ENCODE assay signal across 17 cellular contexts in genomic region chr3:168091299-168091852, GRCh38. TPM values are rescaled to one million over a fixed set of nuclear protein-coding genes. Genes with fewer than 3 reads are reported as not detected.
A peak's percentile ranks its signal among the peaks of the same experiment; 100 is the strongest.
DNase-seq lines count a peak whose midpoint lies in the region; ATAC-seq and TF ChIP-seq lines count a peak whose summit lies in the region.
"Had no signal": no experiment of that assay in that cellular context is flagged by ENCODE, and none has a peak within 500 bp of the region (broad histone marks: within the 10 kb centered on the region; RNA-seq: fewer than 3 reads in every experiment).

No MANE protein-coding gene starts in this region.

- H4K20me1 ChIP-seq in BLaER1 treated with 17β-estradiol and CSF1 and Interleukin-3, amounts not matched to agents 10 nM and 100 nM: peaks cover 0 to 84% (median 74%) of the 10 kb centered on the region in 11 experiments; a peak in 17 of 22 replicates
- no peaks in the 10 kb centered on the region for H4K20me1 ChIP-seq in H9 (ENCODE audit: control insufficient read depth, insufficient read depth, insufficient read length)

- H3K18ac ChIP-seq in H9 (ENCODE audit: insufficient read length, low read depth, low read length): no peak overlapping the region

- peaks cover 9% of the 10 kb centered on the region for H3K23me2 ChIP-seq in H9 (ENCODE audit: insufficient read length, low read depth, low read length, poor library complexity, severe bottlenecking)

- no peak overlapping the region for H2BK5ac ChIP-seq in H9 (ENCODE audit: insufficient read length, low read length)

- no peaks in the 10 kb centered on the region for H3K27me3 ChIP-seq in BLaER1 treated with 17β-estradiol and CSF1 and Interleukin-3, amounts not matched to agents 10 nM and 100 nM
- H3K27me3 ChIP-seq in H9 (ENCODE audit: insufficient read depth, low read length): no peaks in the 10 kb centered on the region
- H3K27me3 ChIP-seq: esophagus muscularis mucosa, right atrium auricular region, upper lobe of left lung had no signal

- no peak overlapping the region for H3K56ac ChIP-seq in H9 (ENCODE audit: insufficient read length, low read depth, low read length)

- no peak overlapping the region for H2BK12ac ChIP-seq in H9 (ENCODE audit: insufficient read length, low read depth, low read length)

- no peak overlapping the region for H3T11ph ChIP-seq in H9 (ENCODE audit: low read length)

- H4K5ac ChIP-seq in H9 (ENCODE audit: insufficient read length, low read depth, low read length): no peak overlapping the region

- no peak overlapping the region for H3K4ac ChIP-seq in H9 (ENCODE audit: low read depth, low read length)

- H3K9me3 Mint-ChIP-seq in brain (no peaks in the 10 kb centered on the region), H9 (no peaks in the 10 kb centered on the region)
- H3K9me3 Mint-ChIP-seq: stimulated activated naive CD8-positive, alpha-beta T cell treated with anti-CD3 and anti-CD28 coated beads, Interleukin-15, Interleukin-2, amounts not matched to agents 100 ng/mL and 50 ng/mL, for 24 hours had no signal

- intact Hi-C loops in mucosa of descending colon (cut with DNase I, micrococcal nuclease): loop anchor here in 1 of 2 donors (5.0 kb wide), 1 partner anchor 44 kb away; no protein-coding TSS in a partner anchor

- DNase-seq in HT-29 (ENCODE audit: low spot score) (peak; percentile 70), mucosa of descending colon (peak in 1 of 3 donors; percentile 40), COR-L47 (lab: John Stamatoyannopoulos, UW) (no peak), H9 (no peak), omental fat pad (ENCODE audit: low spot score) (no peak), hippocampal formation (lab: John Stamatoyannopoulos, UW) (no peak)
- DNase-seq: activated CD4-positive, alpha-beta T cell treated with anti-CD3 and anti-CD28 coated beads for 4 hours; activated effector memory CD4-positive, alpha-beta T cell treated with anti-CD3 and anti-CD28 coated beads, Interleukin-2, amount 50 U/mL, for 16 hours; CD4-positive, CD25-positive, alpha-beta regulatory T cell; glutamatergic neuron; upper lobe of left lung had no signal

- H3K79me2 ChIP-seq in H9 (ENCODE audit: insufficient read depth, low read length): peaks cover 10% of the 10 kb centered on the region; the same call in 1 of the 2 replicates

- H3K36me3 ChIP-seq in BLaER1 treated with 17β-estradiol and CSF1 and Interleukin-3, amounts not matched to agents 10 nM and 100 nM: no peaks in the 10 kb centered on the region
- H3K36me3 ChIP-seq in mucosa of descending colon (ENCODE audit: low read depth): no peaks in the 10 kb centered on the region
- H3K36me3 ChIP-seq: esophagus muscularis mucosa, right atrium auricular region, upper lobe of left lung had no signal

- H2AFZ ChIP-seq in H9 (ENCODE audit: low read length): no peak overlapping the region

- peaks cover 14% of the 10 kb centered on the region for H3K27me3 Mint-ChIP-seq in brain
- no peaks in the 10 kb centered on the region for H3K27me3 Mint-ChIP-seq in H9 (ENCODE audit: low read depth)

- TF ChIP-seq CTCF in brain (conservative IDR thresholded peaks at IDR 0.05) (no peak), mucosa of descending colon (IDR thresholded peaks at IDR 0.05) (no peak), H9 (conservative IDR thresholded peaks at IDR 0.05) (no peak), omental fat pad (IDR thresholded peaks at IDR 0.05) (no peak)

- H3K9me3 ChIP-seq in BLaER1 treated with 17β-estradiol and CSF1 and Interleukin-3, amounts not matched to agents 10 nM and 100 nM (replicated peaks in 1 of 11): no peaks in the 10 kb centered on the region
- no peaks in the 10 kb centered on the region for H3K9me3 ChIP-seq in mucosa of descending colon
- no peaks in the 10 kb centered on the region for H3K9me3 ChIP-seq in H9 (ENCODE audit: control insufficient read depth, low read depth, low read length)
- H3K9me3 ChIP-seq: esophagus muscularis mucosa, right atrium auricular region, upper lobe of left lung had no signal

- H2AK5ac ChIP-seq in H9 (ENCODE audit: insufficient read length, low read length): no peak overlapping the region

- no peak overlapping the region for H3K4me3 ChIP-seq in BLaER1 treated with 17β-estradiol and CSF1 and Interleukin-3, amounts not matched to agents 10 nM and 100 nM
- H3K4me3 ChIP-seq in mucosa of descending colon: no peak overlapping the region
- H3K4me3 ChIP-seq: esophagus muscularis mucosa, right atrium auricular region, upper lobe of left lung had no signal

- no peak overlapping the region for H4K91ac ChIP-seq in H9 (ENCODE audit: insufficient read length, low read depth, low read length)

- H3K4me1 ChIP-seq in BLaER1 treated with 17β-estradiol and CSF1 and Interleukin-3, amounts not matched to agents 10 nM and 100 nM: peaks cover 29 to 63% (median 41%) of the 10 kb centered on the region in 10 experiments
- H3K4me1 ChIP-seq in mucosa of descending colon (ENCODE audit: low read depth) (peaks cover 50% of the 10 kb centered on the region), H9 (ENCODE audit: insufficient read depth, low read length) (peaks cover 10% of the 10 kb centered on the region)

- peak overlapping the region in 4 of 5 experiments; percentile 96 to 100 (median 98) for H3K4me3 Mint-ChIP-seq in brain
- H3K4me3 Mint-ChIP-seq in H9: no peak overlapping the region
- H3K4me3 Mint-ChIP-seq: CD4-positive, CD25-positive, alpha-beta regulatory T cell; stimulated activated naive CD8-positive, alpha-beta T cell treated with anti-CD3 and anti-CD28 coated beads, Interleukin-15, Interleukin-2, amounts not matched to agents 100 ng/mL and 50 ng/mL, for 24 hours had no signal

- H3K9ac ChIP-seq in BLaER1 treated with 17β-estradiol and CSF1 and Interleukin-3, amounts not matched to agents 10 nM and 100 nM: no peak overlapping the region; a peak in 1 of 22 replicates
- no peak overlapping the region for H3K9ac ChIP-seq in H9 (ENCODE audit: extremely low read depth, insufficient read length, low read length)

- WGBS in H9 (ENCODE audit: extremely low coverage, insufficient read length, low lambda C conversion rate): no CpG with 5 or more reads among the region's 3 CpGs

- H3K14ac ChIP-seq in H9 (ENCODE audit: insufficient read depth, low read length): no peak overlapping the region

- no peak overlapping the region for H3K27ac ChIP-seq in BLaER1 treated with 17β-estradiol and CSF1 and Interleukin-3, amounts not matched to agents 10 nM and 100 nM
- H3K27ac ChIP-seq in H9 (ENCODE audit: insufficient read length, low read depth, low read length): no peak overlapping the region
- H3K27ac ChIP-seq: esophagus muscularis mucosa, HL-60, upper lobe of left lung had no signal

- no peak overlapping the region for H3K23ac ChIP-seq in H9 (ENCODE audit: insufficient read length, low read depth, low read length)

- peak overlapping the region in 1 of 5 experiments; percentile 98 for H3K27ac Mint-ChIP-seq in brain
- H3K27ac Mint-ChIP-seq in H9: no peak overlapping the region
- H3K27ac Mint-ChIP-seq: CD4-positive, CD25-positive, alpha-beta regulatory T cell; stimulated activated naive CD8-positive, alpha-beta T cell treated with anti-CD3 and anti-CD28 coated beads, Interleukin-15, Interleukin-2, amounts not matched to agents 100 ng/mL and 50 ng/mL, for 24 hours had no signal

- no peaks in the 10 kb centered on the region for H3K79me1 ChIP-seq in H9 (ENCODE audit: insufficient read depth, low read depth, low read length, poor library complexity, severe bottlenecking)

- H2BK15ac ChIP-seq in H9 (ENCODE audit: low read depth, low read length): no peak overlapping the region

- peaks cover 66% of the 10 kb centered on the region for H3K4me1 Mint-ChIP-seq in brain
- peaks cover 52 to 54% of the 10 kb centered on the region in 2 experiments for H3K4me1 Mint-ChIP-seq in H9

- peak overlapping the region in 9 of 11 experiments; percentile 79 to 95 (median 92); a peak in 9 of 22 replicates for H3K4me2 ChIP-seq in BLaER1 treated with 17β-estradiol and CSF1 and Interleukin-3, amounts not matched to agents 10 nM and 100 nM
- H3K4me2 ChIP-seq in H9 (ENCODE audit: insufficient read depth, insufficient read length, low read length): no peak overlapping the region

- H2BK120ac ChIP-seq in H9 (ENCODE audit: low read depth, low read length, poor library complexity, severe bottlenecking): no peak overlapping the region

- peak; percentile 53 for ATAC-seq in mucosa of descending colon
- ATAC-seq in omental fat pad (ENCODE audit: low FRiP score): no peak

- H4K8ac ChIP-seq in H9 (replicated peaks; ENCODE audit: insufficient read length, low read depth, low read length): no peak overlapping the region

- no peak overlapping the region for H2BK20ac ChIP-seq in H9 (ENCODE audit: low read depth, low read length, poor library complexity, severe bottlenecking)

- H3K36me3 Mint-ChIP-seq in brain: no peaks in the 10 kb centered on the region
- H3K36me3 Mint-ChIP-seq in H9 (ENCODE audit: insufficient read depth in 1 of 3, low read depth in 3 of 3): no peaks in the 10 kb centered on the region; a peak in 1 of 7 replicates
- H3K36me3 Mint-ChIP-seq: CD4-positive, CD25-positive, alpha-beta regulatory T cell had no signal

RNA-seq across cellular contexts. Expression of gene GOLIM4, which starts 4.3 kb away (rescaled TPM):
- total RNA-seq in HT-29 (2014; rRNA removed; shearing (Covaris generic)): 20.2 and 21.4 TPM in 2 replicates
- polyA plus RNA-seq in brain (ENCODE audit: insufficient read depth, low read depth, low replicate concordance): 8.6 TPM
- total RNA-seq in mucosa of descending colon (100 to 1,000 TPM in 1 of 3 donors, 10 to 100 TPM in 2; 60.8 to 102 (median 80.4) TPM), H9 (2021) (24.6 and 27.2 TPM in 2 replicates), omental fat pad (10 to 100 TPM; 30.3 to 46.2 (median 34.8) TPM)
- polyA plus RNA-seq: CD4-positive, CD25-positive, alpha-beta regulatory T cell had no signal

Comparison
In these comparisons a context has a peak if more than half of its experiments do, and no peak if none do; other contexts are left out.
1. H3K4me3 Mint-ChIP-seq: peak in brain (4 of 5); none in H9 (0 of 2).